8 cellular contexts compared by ENCODE assay signal in genomic region chr15:55498109-55498938, GRCh38. TPM values are rescaled to one million over a fixed set of nuclear protein-coding genes. Genes with fewer than 3 reads are reported as not detected.
DNase-seq lines count a peak whose midpoint lies in the region; ATAC-seq lines count a peak whose summit lies in the region.
"Not testable (repeated sequence)": the region's sequence is repeated elsewhere in the genome, so short reads cannot be mapped to it uniquely, and the experiment has no call there.

No MANE protein-coding gene starts in this region.

- not testable (repeated sequence) for H3K9me3 ChIP-seq in HUES48 (ENCODE audit: control insufficient read depth, insufficient read depth, low read length); esophagus (ENCODE audit: control insufficient read depth in 2 of 2, insufficient read depth in 1 of 2, low read depth in 1 of 2, low read length in 1 of 2); mucosa of rectum (ENCODE audit: control insufficient read depth in 2 of 2, low read length in 2 of 2)

- ATAC-seq in GM21526 (IDR thresholded peaks at IDR 0.05; ENCODE audit: low FRiP score, unreplicated experiment) = peak; percentile 99

- H3K4me1 ChIP-seq in HUES48 (ENCODE audit: control insufficient read depth, insufficient read depth, low read length); esophagus (ENCODE audit: control insufficient read depth in 2 of 2, insufficient read depth in 2 of 2, low read length in 1 of 2); mucosa of rectum (ENCODE audit: control insufficient read depth in 2 of 2, insufficient read depth in 2 of 2, low read length in 2 of 2): not testable (repeated sequence)

- 11 to 12% methylated on average over 55 of the region's 55 CpGs for WGBS in esophagus, 2 donors

- not testable (repeated sequence) for H3K27ac ChIP-seq in HUES48 (ENCODE audit: low read depth, low read length); mucosa of rectum (ENCODE audit: low read depth in 2 of 2, low read length in 2 of 2)
- peak overlapping the region in 1 of 2 donors; percentile 40 for H3K27ac ChIP-seq in esophagus (ENCODE audit: low read depth in 2 of 2, low read length in 1 of 2)

- not testable (repeated sequence) for H3K36me3 ChIP-seq in HUES48 (ENCODE audit: control insufficient read depth, insufficient read depth, low read length); esophagus (ENCODE audit: control insufficient read depth in 2 of 2, insufficient read depth in 2 of 2, low read length in 1 of 2); mucosa of rectum (ENCODE audit: control insufficient read depth in 2 of 2, insufficient read depth in 2 of 2, low read length in 2 of 2)

- peak; percentile 91 for DNase-seq in DMS 273 (lab: John Stamatoyannopoulos, UW; ENCODE audit: unreplicated experiment)
- DNase-seq in OCI-M1 (lab: John Stamatoyannopoulos, UW) = peak; percentile 91
- peak; percentile 75 for DNase-seq in activated T-cell treated with anti-CD3 and anti-CD28 coated beads for 48 hours (ENCODE audit: low read depth)
- peak; percentile 55 to 67 for DNase-seq in stimulated activated CD8-positive, alpha-beta memory T cell treated with anti-CD3 and anti-CD28 coated beads, Interleukin-2, amount 100 ng/mL, for 48 hours (ENCODE audit: low read depth in 2 of 2)

- peak overlapping the region; percentile 78 for H3K4me3 ChIP-seq in HUES48 (ENCODE audit: low read depth, low read length)
- H3K4me3 ChIP-seq in esophagus (ENCODE audit: low read depth in 1 of 2, low read length in 2 of 2) = peak overlapping the region; percentile 62 to 91
- peak overlapping the region; percentile 65 to 97 for H3K4me3 ChIP-seq in mucosa of rectum (ENCODE audit: low read length in 2 of 2)

- H3K27me3 ChIP-seq in HUES48 (ENCODE audit: control insufficient read depth, insufficient read depth, low read length); esophagus (ENCODE audit: control insufficient read depth in 1 of 2, insufficient read depth in 2 of 2, low read length in 2 of 2); mucosa of rectum (ENCODE audit: control insufficient read depth in 2 of 2, insufficient read depth in 2 of 2, low read length in 2 of 2): not testable (repeated sequence)

- not testable (repeated sequence) for H3K9ac ChIP-seq in HUES48 (ENCODE audit: low read depth, low read length)
- peak overlapping the region; percentile 44 to 58 for H3K9ac ChIP-seq in mucosa of rectum (ENCODE audit: low read depth in 1 of 2, low read length in 2 of 2)

RNA-seq across cellular contexts. Expression of gene DNAAF4, which starts 9.7 kb away (rescaled TPM):
- 1 to 10 TPM; 1.4 to 2.5 TPM for polyA plus RNA-seq in esophagus
